8 cellular contexts compared by ENCODE assay signal in genomic region chr13:21074601-21075302, GRCh38. TPM values are rescaled to one million over a fixed set of nuclear protein-coding genes. Genes with fewer than 3 reads are reported as not detected.
A peak's percentile ranks its signal among the peaks of the same experiment; 100 is the strongest.
DNase-seq lines count a peak whose midpoint lies in the region; ATAC-seq and TF ChIP-seq lines count a peak whose summit lies in the region.

No MANE protein-coding gene starts in this region.

- WGBS in ectodermal cell, 2 experiments, result 55 to 59% methylated on average over 15 of the region's 15 CpGs

- H3K4me3 ChIP-seq in ectodermal cell (ENCODE audit: insufficient read depth, low read depth, low read length), result peak overlapping the region; percentile 51

- H3K27ac ChIP-seq in RWPE1, result peak overlapping the region; percentile 12
- no peak overlapping the region for H3K27ac ChIP-seq in ectodermal cell (ENCODE audit: insufficient read depth, low read depth, low read length, poor library complexity, severe bottlenecking)

- ATAC-seq in omental fat pad (ENCODE audit: low FRiP score) (peak; percentile 12), GM21360 (IDR thresholded peaks at IDR 0.05; ENCODE audit: unreplicated experiment) (no peak), GM18867 (IDR thresholded peaks at IDR 0.05; ENCODE audit: unreplicated experiment) (no peak)

- no peaks in the 10 kb centered on the region for H3K27me3 ChIP-seq in ectodermal cell (ENCODE audit: control insufficient read depth, insufficient read depth, low read length, poor library complexity, severe bottlenecking)

- no peaks in the 10 kb centered on the region for H3K4me1 ChIP-seq in ectodermal cell (ENCODE audit: control insufficient read depth, insufficient read depth, low read length)

- DNase-seq in CMK (ENCODE audit: low read depth) (peak; percentile 71), RWPE1 (ENCODE audit: low spot score) (no peak), omental fat pad (ENCODE audit: low spot score) (no peak), hippocampal formation (lab: John Stamatoyannopoulos, UW) (no peak), NCI-H526 (lab: John Stamatoyannopoulos, UW) (no peak)

- POLR2A ChIA-PET in RWPE1 (lab: Yijun Ruan, JAX; ENCODE audit: low non-redundant PET), result no interaction called here

- H3K36me3 ChIP-seq in ectodermal cell (ENCODE audit: control insufficient read depth, insufficient read depth, low read length), result no peaks in the 10 kb centered on the region

- no peaks in the 10 kb centered on the region for H3K9me3 ChIP-seq in ectodermal cell (ENCODE audit: control insufficient read depth, low read length)

- CTCF ChIA-PET in RWPE1 (lab: Yijun Ruan, JAX), result no interaction called here

- TF ChIP-seq CTCF in RWPE1 (conservative IDR thresholded peaks at IDR 0.05; ENCODE audit: low read depth) (no peak), omental fat pad (IDR thresholded peaks at IDR 0.05) (no peak)

RNA-seq across cellular contexts. Expression of gene LATS2, which starts 13.4 kb away (rescaled TPM):
- 25.8 TPM for polyA plus RNA-seq in ectodermal cell (2013, experiment 1 of 4)
- 26.7 TPM for polyA plus RNA-seq in ectodermal cell (2013, experiment 2 of 4)
- 22.5 TPM for polyA plus RNA-seq in ectodermal cell (2013, experiment 3 of 4)
- polyA plus RNA-seq in ectodermal cell (2013, experiment 4 of 4), result 24.4 TPM
- total RNA-seq in omental fat pad, result 10 to 100 TPM; 27.6 to 48.0 (median 36.4) TPM
